ENCODE assay signal across 1 cellular context in genomic region chr5:14273207-14273767, GRCh38.
TF ChIP-seq lines count a peak whose summit lies in the region.

No MANE protein-coding gene starts in this region.

TF ChIP-seq in IMR-90, 13 proteins besides CTCF, POLR2A, EP300 and RAD21:
- TF ChIP-seq SMC3 (IDR thresholded peaks at IDR 0.05; ENCODE audit: low read depth, low read length), result no peak
- no peak for TF ChIP-seq MAFK (IDR thresholded peaks at IDR 0.05; ENCODE audit: low read depth, low read length)
- no peak for TF ChIP-seq BHLHE40 (IDR thresholded peaks at IDR 0.05; ENCODE audit: low read depth, low read length)
